9 cellular contexts compared by ENCODE assay signal in the genomic region with DNA sequence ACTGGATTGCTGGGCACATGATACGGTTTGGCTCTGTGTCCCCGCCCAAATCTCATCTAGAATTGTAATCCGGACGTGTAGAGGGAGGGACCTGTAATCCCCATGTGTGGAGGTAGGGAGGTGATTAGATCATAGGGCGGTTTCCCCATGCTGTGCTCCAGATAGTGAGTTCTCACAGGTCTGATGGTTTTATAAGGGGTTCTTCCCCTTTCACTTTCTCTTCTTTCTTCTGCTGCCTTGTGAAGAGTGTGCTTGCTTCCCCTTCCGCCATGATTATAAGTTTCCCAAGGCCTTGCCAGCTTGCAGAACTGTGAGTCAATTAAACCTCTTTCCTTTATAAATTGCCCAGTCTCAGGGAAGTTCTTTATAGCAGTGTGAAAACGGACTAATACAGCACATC. TPM values are rescaled to one million over a fixed set of nuclear protein-coding genes. Genes with fewer than 3 reads are reported as not detected.
DNase-seq lines count a peak whose midpoint lies in the region; ATAC-seq, FAIRE-seq and TF ChIP-seq lines count a peak whose summit lies in the region.
"Had no signal": no experiment of that assay in that cellular context is flagged by ENCODE, and none has a peak within 500 bp of the region (broad histone marks: within the 10 kb centered on the region; RNA-seq: fewer than 3 reads in every experiment).

No MANE protein-coding gene starts in this region.

- no peak overlapping the region for H3K27ac ChIP-seq in H9 (ENCODE audit: insufficient read length, low read depth, low read length)

- H3K27me3 ChIP-seq in H9 (ENCODE audit: insufficient read depth, low read length), result no peaks in the 10 kb centered on the region

- DNase-seq in CD14-positive monocyte (ENCODE audit: low spot score) (peak; percentile 83), GM19239 (ENCODE audit: insufficient read length, low spot score) (peak; percentile 16), SKM-1 (lab: John Stamatoyannopoulos, UW; ENCODE audit: unreplicated experiment) (peak; percentile 67), NCI-H2081 treated with DMSO at 0.1 percent for 48 hours (lab: John Stamatoyannopoulos, UW) (no peak), H9 (no peak), posterior vena cava (ENCODE audit: low spot score) (no peak), NCI-H2227 treated with DMSO at 0.1 percent for 48 hours (lab: John Stamatoyannopoulos, UW) (no peak)

- no peaks in the 10 kb centered on the region for H3K23me2 ChIP-seq in H9 (ENCODE audit: insufficient read length, low read depth, low read length, poor library complexity, severe bottlenecking)

- H3K27ac Mint-ChIP-seq in CD14-positive monocyte (peak overlapping the region; percentile 94 to 99 (median 97)), H9 (no peak overlapping the region)

- H2BK120ac ChIP-seq in H9 (ENCODE audit: low read depth, low read length, poor library complexity, severe bottlenecking), result no peak overlapping the region

- no peaks in the 10 kb centered on the region for H3K9me3 ChIP-seq in H9 (ENCODE audit: control insufficient read depth, low read depth, low read length)

- no peak overlapping the region for H3K56ac ChIP-seq in H9 (ENCODE audit: insufficient read length, low read depth, low read length)

- H4K91ac ChIP-seq in H9 (ENCODE audit: insufficient read length, low read depth, low read length), result no peak overlapping the region

- peak; percentile 88 for ATAC-seq in HG03095 (IDR thresholded peaks at IDR 0.05; ENCODE audit: unreplicated experiment)

- H2BK5ac ChIP-seq in H9 (ENCODE audit: insufficient read length, low read length), result no peak overlapping the region

- H3K79me1 ChIP-seq in H9 (ENCODE audit: insufficient read depth, low read depth, low read length, poor library complexity, severe bottlenecking), result no peaks in the 10 kb centered on the region

- H3K4me1 ChIP-seq in H9 (ENCODE audit: insufficient read depth, low read length), result no peaks in the 10 kb centered on the region

- no peak overlapping the region for H2BK15ac ChIP-seq in H9 (ENCODE audit: low read depth, low read length)

- no peak overlapping the region for H3K4me2 ChIP-seq in H9 (ENCODE audit: insufficient read depth, insufficient read length, low read length)

- no CpG with 5 or more reads among the region's 7 CpGs for WGBS in H9 (ENCODE audit: extremely low coverage, insufficient read length, low lambda C conversion rate)

- no peak for TF ChIP-seq CTCF in CD14-positive monocyte (IDR thresholded peaks at IDR 0.05)
- no peak for TF ChIP-seq CTCF in H9 (conservative IDR thresholded peaks at IDR 0.05)

- no peak overlapping the region for H3K14ac ChIP-seq in H9 (ENCODE audit: insufficient read depth, low read length)

- peak; percentile 95 for FAIRE-seq in GM19239 (lab: Jason Lieb, UNC)

- H3K27me3 Mint-ChIP-seq in CD14-positive monocyte (ENCODE audit: low read depth in 3 of 3) (peaks cover 0 to 4% (median 4%) of the 10 kb centered on the region in 3 donors), H9 (ENCODE audit: low read depth) (peaks cover 15% of the 10 kb centered on the region)

- peaks cover 0 to 17% (median 10%) of the 10 kb centered on the region in 7 donors for H3K9me3 Mint-ChIP-seq in CD14-positive monocyte
- no peaks in the 10 kb centered on the region; a peak in 1 of 5 replicates for H3K9me3 Mint-ChIP-seq in H9

- H2AK5ac ChIP-seq in H9 (ENCODE audit: insufficient read length, low read length), result no peak overlapping the region

- no peak overlapping the region for H3K9ac ChIP-seq in H9 (ENCODE audit: extremely low read depth, insufficient read length, low read length)

- H4K5ac ChIP-seq in H9 (ENCODE audit: insufficient read length, low read depth, low read length), result no peak overlapping the region

- H3K4me1 Mint-ChIP-seq in CD14-positive monocyte, result peaks cover 20% of the 10 kb centered on the region
- peaks cover 4% of the 10 kb centered on the region in 2 experiments for H3K4me1 Mint-ChIP-seq in H9

- H3K79me2 ChIP-seq in H9 (ENCODE audit: insufficient read depth, low read length), result no peaks in the 10 kb centered on the region

- H3K4me3 Mint-ChIP-seq in CD14-positive monocyte, result peak overlapping the region; percentile 72 to 93
- H3K4me3 Mint-ChIP-seq in H9, result no peak overlapping the region

- H2BK20ac ChIP-seq in H9 (ENCODE audit: low read depth, low read length, poor library complexity, severe bottlenecking), result no peak overlapping the region

- no peaks in the 10 kb centered on the region for H4K20me1 ChIP-seq in H9 (ENCODE audit: control insufficient read depth, insufficient read depth, insufficient read length)

- intact Hi-C loops in CD14-positive monocyte (cut with micrococcal nuclease), result loop anchor here in 1 of 2 donors (1.0 to 2.0 kb wide), 2 partner anchors 33 to 58 kb away; partner anchors contain the start of genes GTF3A and MTIF3
- intact Hi-C loops in posterior vena cava (cut with DNase I), result no loop called here

- H3K4ac ChIP-seq in H9 (ENCODE audit: low read depth, low read length), result no peak overlapping the region

- no peak overlapping the region for H2AFZ ChIP-seq in H9 (ENCODE audit: low read length)

- H3K36me3 Mint-ChIP-seq in CD14-positive monocyte (no peaks in the 10 kb centered on the region), H9 (ENCODE audit: insufficient read depth in 1 of 3, low read depth in 3 of 3) (no peaks in the 10 kb centered on the region)
- H3K36me3 Mint-ChIP-seq: CD4-positive, alpha-beta memory T cell had no signal

- H3K18ac ChIP-seq in H9 (ENCODE audit: insufficient read length, low read depth, low read length), result no peak overlapping the region

- H2BK12ac ChIP-seq in H9 (ENCODE audit: insufficient read length, low read depth, low read length), result no peak overlapping the region

- H3K23ac ChIP-seq in H9 (ENCODE audit: insufficient read length, low read depth, low read length), result no peak overlapping the region

- H4K8ac ChIP-seq in H9 (replicated peaks; ENCODE audit: insufficient read length, low read depth, low read length), result no peak overlapping the region

- no peak overlapping the region for H3T11ph ChIP-seq in H9 (ENCODE audit: low read length)

RNA-seq across cellular contexts. Expression of gene MTIF3, which starts 32.6 kb away (rescaled TPM):
- polyA plus RNA-seq in CD14-positive monocyte, result 10 to 100 TPM; 61.6 to 86.6 TPM
- total RNA-seq in H9 (2021) (31.6 and 32.3 TPM in 2 replicates), posterior vena cava (10 to 100 TPM; 32.9 to 39.4 TPM)

RNA-seq across cellular contexts. Expression of gene GTF3A, which starts 58.6 kb away (rescaled TPM):
- polyA plus RNA-seq in CD14-positive monocyte, result 100 to 1,000 TPM; 179 to 259 TPM
- 70.0 and 70.5 TPM in 2 replicates for total RNA-seq in H9 (2021)
- total RNA-seq in posterior vena cava, result 10 to 100 TPM; 83.2 to 99.9 TPM

Comparison
In these comparisons a context has a peak if more than half of its experiments do, and no peak if none do; other contexts are left out.
1. DNase-seq: peak in CD14-positive monocyte (single experiment), GM19239 (single experiment) and SKM-1 (single experiment); none in NCI-H2081 treated with DMSO at 0.1 percent for 48 hours (single experiment), H9 (single experiment), posterior vena cava (single experiment) and NCI-H2227 treated with DMSO at 0.1 percent for 48 hours (single experiment).
2. H3K27ac Mint-ChIP-seq: peak in CD14-positive monocyte (7 of 7); none in H9 (0 of 3).
3. H3K4me3 Mint-ChIP-seq: peak in CD14-positive monocyte (2 of 2); none in H9 (0 of 2).